9 cellular contexts compared by ENCODE assay signal in genomic region chr6:145904391-145904790, GRCh38. TPM values are rescaled to one million over a fixed set of nuclear protein-coding genes. Genes with fewer than 3 reads are reported as not detected.
A peak's percentile ranks its signal among the peaks of the same experiment; 100 is the strongest.
DNase-seq lines count a peak whose midpoint lies in the region; ATAC-seq and TF ChIP-seq lines count a peak whose summit lies in the region.
"Had no signal": no experiment of that assay in that cellular context is flagged by ENCODE, and none has a peak within 500 bp of the region (broad histone marks: within the 10 kb centered on the region; RNA-seq: fewer than 3 reads in every experiment).

No MANE protein-coding gene starts in this region.

- H3K4me3 ChIP-seq in CD8-positive, alpha-beta T cell (ENCODE audit: low read depth, low read length) = no peak overlapping the region
- no peak overlapping the region for H3K4me3 ChIP-seq in OCI-LY7 (ENCODE audit: low read depth, low read length, poor library complexity, severe bottlenecking)

- no peaks in the 10 kb centered on the region for H3K9me2 ChIP-seq in OCI-LY7 (ENCODE audit: insufficient read depth, low read length)

- H3K36me3 Mint-ChIP-seq in CD8-positive, alpha-beta T cell = peaks cover 77% of the 10 kb centered on the region

- H4K20me1 ChIP-seq in OCI-LY7 (ENCODE audit: insufficient read depth, low read length) = no peaks in the 10 kb centered on the region

- no peak overlapping the region for H3K4me3 Mint-ChIP-seq in CD8-positive, alpha-beta T cell

- DNase-seq in CD8-positive, alpha-beta T cell = no peak
- DNase-seq in OCI-LY7 (ENCODE audit: low spot score) (peak; percentile 72), activated gamma-delta T cell (lab: John Stamatoyannopoulos, UW) (no peak), SIG-M5 treated with dmso at 0.1 percent for 504 hours (lab: John Stamatoyannopoulos, UW; ENCODE audit: unreplicated experiment) (no peak)
- no peak for DNase-seq in activated CD4-positive, alpha-beta T cell treated with anti-CD3 and anti-CD28 coated beads, Interleukin-2, amount 50 U/mL, for 48 hours
- DNase-seq: cortex of kidney had no signal

- CTCF ChIA-PET in CD8-positive, alpha-beta T cell (lab: Charles Lee) = no interaction called here
- CTCF ChIA-PET in OCI-LY7 (lab: Charles Lee; ENCODE audit: unreplicated experiment) = no interaction called here

- peak overlapping the region; percentile 39; the same call in 1 of the 2 replicates for H2AFZ ChIP-seq in OCI-LY7 (ENCODE audit: low read length)

- intact Hi-C loops in CD8-positive, alpha-beta T cell (cut with DNase I, micrococcal nuclease) = no loop called here
- intact Hi-C loops in OCI-LY7 (cut with micrococcal nuclease; ENCODE audit: unreplicated experiment) = no loop called here

- no peaks in the 10 kb centered on the region for H3K9me3 ChIP-seq in CD8-positive, alpha-beta T cell (ENCODE audit: low read length)
- H3K9me3 ChIP-seq in OCI-LY7 (ENCODE audit: low read length) = peaks cover 5% of the 10 kb centered on the region; the same call in 1 of the 2 replicates

- no TSS peak for BruUV-seq in OCI-LY7 (replicated peaks; lab: Mats Ljungman, UMichigan)

- peak overlapping the region; percentile 10 for H3K27ac Mint-ChIP-seq in CD8-positive, alpha-beta T cell

- H3K79me2 ChIP-seq in OCI-LY7 (ENCODE audit: insufficient read depth, low read depth, low read length) = no peaks in the 10 kb centered on the region

- POLR2A ChIA-PET in CD8-positive, alpha-beta T cell (lab: Charles Lee) = no interaction called here
- POLR2A ChIA-PET in OCI-LY7 (lab: Charles Lee) = interaction anchor here (0.6 to 2.2 kb wide), 4 partner anchors 20 to 180 kb away, joined by 3 to 4 read pairs (median 3); no protein-coding TSS in a partner anchor

- H3K4me2 ChIP-seq in OCI-LY7 (ENCODE audit: low read length) = peak overlapping the region; percentile 52

- no peaks in the 10 kb centered on the region for H3K27me3 ChIP-seq in CD8-positive, alpha-beta T cell (ENCODE audit: insufficient read depth, low read length)

- H3K27ac ChIP-seq in CD8-positive, alpha-beta T cell (ENCODE audit: low read depth, low read length) = no peak overlapping the region
- peak overlapping the region; percentile 72 for H3K27ac ChIP-seq in OCI-LY7 (ENCODE audit: low read depth, low read length, poor library complexity, severe bottlenecking)

- ATAC-seq in CD8-positive, alpha-beta T cell = no peak
- ATAC-seq in GM19025 (IDR thresholded peaks at IDR 0.05; ENCODE audit: low read depth, unreplicated experiment) (peak; percentile 71), HG02852 (IDR thresholded peaks at IDR 0.05; ENCODE audit: unreplicated experiment) (peak; percentile 86), HG03097 (IDR thresholded peaks at IDR 0.05; ENCODE audit: low FRiP score, unreplicated experiment) (no peak)

- H3K36me3 ChIP-seq in CD8-positive, alpha-beta T cell (ENCODE audit: insufficient read depth, low read length) = peaks cover 6% of the 10 kb centered on the region
- H3K36me3 ChIP-seq in OCI-LY7 (ENCODE audit: insufficient read depth, low read length) = peaks cover 90% of the 10 kb centered on the region

- no peaks in the 10 kb centered on the region for H3K27me3 Mint-ChIP-seq in CD8-positive, alpha-beta T cell (ENCODE audit: low read depth)

- TF ChIP-seq CTCF in CD8-positive, alpha-beta T cell (IDR thresholded peaks at IDR 0.05) = no peak
- no peak for TF ChIP-seq CTCF in OCI-LY7 (conservative IDR thresholded peaks at IDR 0.05; ENCODE audit: low read length)

- H3K4me1 ChIP-seq in CD8-positive, alpha-beta T cell (ENCODE audit: insufficient read depth, low read length) = no peaks in the 10 kb centered on the region
- H3K4me1 ChIP-seq in OCI-LY7 (ENCODE audit: insufficient read depth, low read length, poor library complexity, severe bottlenecking) = peaks cover 36% of the 10 kb centered on the region

- peaks cover 11% of the 10 kb centered on the region for H3K4me1 Mint-ChIP-seq in CD8-positive, alpha-beta T cell (ENCODE audit: low read depth)

- H3K9me3 Mint-ChIP-seq in CD8-positive, alpha-beta T cell = peaks cover 9% of the 10 kb centered on the region

RNA-seq across cellular contexts. Expression of gene SHPRH, which starts 59.8 kb away (rescaled TPM):
- total RNA-seq in CD8-positive, alpha-beta T cell = 10 to 100 TPM; 14.2 to 18.6 TPM
- 28.1 and 28.8 TPM in 2 replicates for total RNA-seq in OCI-LY7 (2014; rRNA removed; shearing (Covaris generic))
- total RNA-seq in OCI-LY7 (2022) = 27.7 and 32.6 TPM in 2 replicates

Comparison
In these comparisons a context has a peak if more than half of its experiments do, and no peak if none do; other contexts are left out.
1. ATAC-seq: peak in GM19025 (single experiment) and HG02852 (single experiment); none in CD8-positive, alpha-beta T cell (single experiment) and HG03097 (single experiment).